In the genomic region with DNA sequence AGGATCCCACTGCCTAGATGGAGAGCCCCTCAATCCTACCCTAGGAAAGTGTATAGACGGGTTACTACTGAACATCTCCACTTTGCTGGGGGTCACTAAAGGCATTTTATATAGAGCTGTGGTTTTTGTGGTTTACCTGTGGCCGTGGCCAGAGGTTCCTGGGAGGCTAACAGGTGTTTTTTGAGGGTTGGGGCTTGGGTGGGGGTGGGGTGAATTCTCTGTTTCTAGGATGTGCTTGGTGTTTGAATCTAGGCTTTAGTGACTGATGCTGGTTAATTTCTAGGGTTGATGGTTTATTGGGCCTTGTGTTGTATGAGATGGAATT, we compare ENCODE assay signal across 12 cellular contexts. TPM values are rescaled to one million over a fixed set of nuclear protein-coding genes. Genes with fewer than 3 reads are reported as not detected.
A peak's percentile ranks its signal among the peaks of the same experiment; 100 is the strongest.
DNase-seq lines count a peak whose midpoint lies in the region; ATAC-seq, FAIRE-seq and TF ChIP-seq lines count a peak whose summit lies in the region.
"Had no signal": no experiment of that assay in that cellular context is flagged by ENCODE, and none has a peak within 500 bp of the region (broad histone marks: within the 10 kb centered on the region; RNA-seq: fewer than 3 reads in every experiment).

No MANE protein-coding gene starts in this region.

- no peaks in the 10 kb centered on the region for H4K20me1 ChIP-seq in astrocyte (ENCODE audit: insufficient read depth, low read length)

- H3K27ac ChIP-seq in breast epithelium (peak overlapping the region; percentile 84 to 97), astrocyte (ENCODE audit: low read depth, low read length) (no peak overlapping the region)

- intact Hi-C loops in breast epithelium (cut with DNase I; ENCODE audit: low total_unique reads): loop anchor here (5.0 to 10.0 kb wide), 2 partner anchors 500 to 1008 kb away; no protein-coding TSS in a partner anchor
- intact Hi-C loops in MCF 10A (cut with micrococcal nuclease): no loop called here
- intact Hi-C loops in Calu3 (cut with micrococcal nuclease; ENCODE audit: unreplicated experiment): no loop called here

- BruUV-seq in MCF 10A (replicated peaks; lab: Mats Ljungman, UMichigan) (no TSS peak), Calu3 (replicated peaks; lab: Mats Ljungman, UMichigan) (no TSS peak)

- H3K4me3 Mint-ChIP-seq in MCF 10A (ENCODE audit: unreplicated experiment) (no peak overlapping the region), astrocyte (ENCODE audit: unreplicated experiment) (peak overlapping the region; percentile 62), mesothelial cell of epicardium (peak overlapping the region; percentile 53), type B pancreatic cell (peak overlapping the region; percentile 81), Calu3 (ENCODE audit: low read depth, unreplicated experiment) (no peak overlapping the region)

- no peaks in the 10 kb centered on the region for H3K9me3 Mint-ChIP-seq in MCF 10A (ENCODE audit: unreplicated experiment)
- peaks cover 39% of the 10 kb centered on the region for H3K9me3 Mint-ChIP-seq in astrocyte (ENCODE audit: unreplicated experiment)
- no peaks in the 10 kb centered on the region for H3K9me3 Mint-ChIP-seq in mesothelial cell of epicardium
- H3K9me3 Mint-ChIP-seq in type B pancreatic cell: peaks cover 3% of the 10 kb centered on the region
- H3K9me3 Mint-ChIP-seq in Calu3 (ENCODE audit: low read depth, unreplicated experiment): no peaks in the 10 kb centered on the region

- TF ChIP-seq POLR2A in breast epithelium (IDR thresholded peaks at IDR 0.05): no peak

- H3K4me3 ChIP-seq in breast epithelium (peak overlapping the region; percentile 52 to 82 (median 71)), astrocyte (ENCODE audit: insufficient read depth, low read depth, low read length) (peak overlapping the region; percentile 31)

- POLR2A ChIA-PET in MCF 10A (lab: Yijun Ruan, JAX): no interaction called here

- peaks cover 0 to 82% of the 10 kb centered on the region in 2 donors for H3K27me3 ChIP-seq in breast epithelium
- H3K27me3 ChIP-seq in astrocyte (ENCODE audit: insufficient read depth, low read length): peaks cover 90% of the 10 kb centered on the region

- H3K4me2 ChIP-seq in astrocyte (ENCODE audit: low read length): peak overlapping the region; percentile 76

- H3K36me3 ChIP-seq in breast epithelium (no peaks in the 10 kb centered on the region), astrocyte (ENCODE audit: insufficient read depth, low read length) (no peaks in the 10 kb centered on the region)

- H3K9me3 ChIP-seq in breast epithelium: no peaks in the 10 kb centered on the region
- peaks cover 6% of the 10 kb centered on the region for H3K9me3 ChIP-seq in astrocyte (ENCODE audit: insufficient read depth, low read depth, low read length)

- FAIRE-seq in astrocyte (lab: Jason Lieb, UNC): no peak
- FAIRE-seq: H54 had no signal

- ATAC-seq in GM18519 (IDR thresholded peaks at IDR 0.05; ENCODE audit: low FRiP score, unreplicated experiment): no peak

- no peaks in the 10 kb centered on the region for H3K36me3 Mint-ChIP-seq in MCF 10A (ENCODE audit: insufficient read depth, unreplicated experiment)
- peaks cover 2% of the 10 kb centered on the region for H3K36me3 Mint-ChIP-seq in astrocyte (ENCODE audit: low read depth, unreplicated experiment)
- peaks cover 3% of the 10 kb centered on the region for H3K36me3 Mint-ChIP-seq in mesothelial cell of epicardium
- H3K36me3 Mint-ChIP-seq in type B pancreatic cell: peaks cover 3% of the 10 kb centered on the region
- H3K36me3 Mint-ChIP-seq in Calu3 (ENCODE audit: insufficient read depth, unreplicated experiment): no peaks in the 10 kb centered on the region

- TF ChIP-seq CTCF in breast epithelium (IDR thresholded peaks at IDR 0.05) (no peak), MCF 10A (IDR thresholded peaks at IDR 0.05; ENCODE audit: unreplicated experiment) (no peak), astrocyte (IDR thresholded peaks at IDR 0.05; ENCODE audit: insufficient read depth, low read depth, low read length) (no peak), mesothelial cell of epicardium (IDR thresholded peaks at IDR 0.05; ENCODE audit: unreplicated experiment) (no peak), type B pancreatic cell (conservative IDR thresholded peaks at IDR 0.05) (no peak), Calu3 (IDR thresholded peaks at IDR 0.05; ENCODE audit: unreplicated experiment) (no peak)

- DNase-seq in breast epithelium (ENCODE audit: low spot score in 2 of 2) (no peak), MCF 10A (ENCODE audit: unreplicated experiment) (no peak), astrocyte (ENCODE audit: low read depth) (no peak), mesothelial cell of epicardium (ENCODE audit: low spot score in 2 of 2, unreplicated experiment in 2 of 2) (no peak), type B pancreatic cell (ENCODE audit: extremely low spot score, unreplicated experiment) (no peak), Calu3 (no peak), UCSD-AML1 (lab: John Stamatoyannopoulos, UW; ENCODE audit: unreplicated experiment) (no peak)
- DNase-seq: posterior cingulate gyrus had no signal

- H3K4me1 ChIP-seq in breast epithelium (peaks cover 0 to 8% of the 10 kb centered on the region in 2 donors), astrocyte (ENCODE audit: insufficient read depth, low read length) (peaks cover 8% of the 10 kb centered on the region)

- CTCF ChIA-PET in MCF 10A (lab: Yijun Ruan, JAX) (interaction anchor here (1.1 to 10.1 kb wide), 5 partner anchors 9 to 521 kb away, joined by 3 to 175 read pairs (median 84); no protein-coding TSS in a partner anchor), Calu3 (lab: Charles Lee) (interaction anchor here (0.9 kb wide), 1 partner anchor 312 kb away, joined by 4 read pairs; no protein-coding TSS in a partner anchor)

- no peak overlapping the region for H3K9ac ChIP-seq in astrocyte (ENCODE audit: low read length)

- H3K27me3 Mint-ChIP-seq in MCF 10A (ENCODE audit: insufficient read depth, unreplicated experiment) (no peaks in the 10 kb centered on the region), astrocyte (ENCODE audit: low read depth, unreplicated experiment) (peaks cover 92% of the 10 kb centered on the region), mesothelial cell of epicardium (ENCODE audit: low read depth) (peaks cover 96% of the 10 kb centered on the region), type B pancreatic cell (peaks cover 96% of the 10 kb centered on the region), Calu3 (ENCODE audit: unreplicated experiment) (no peaks in the 10 kb centered on the region)

- H3K79me2 ChIP-seq in astrocyte (ENCODE audit: insufficient read depth, low read length): no peaks in the 10 kb centered on the region

- H3K4me1 Mint-ChIP-seq in MCF 10A (ENCODE audit: insufficient read depth, unreplicated experiment) (no peaks in the 10 kb centered on the region), astrocyte (ENCODE audit: low read depth, unreplicated experiment) (no peaks in the 10 kb centered on the region), mesothelial cell of epicardium (peaks cover 8% of the 10 kb centered on the region), type B pancreatic cell (ENCODE audit: unreplicated experiment) (peaks cover 17% of the 10 kb centered on the region), Calu3 (ENCODE audit: low read depth, unreplicated experiment) (no peaks in the 10 kb centered on the region)

- H2AFZ ChIP-seq in astrocyte (ENCODE audit: low read depth, low read length): no peak overlapping the region

- H3K27ac Mint-ChIP-seq in MCF 10A (ENCODE audit: low read depth, unreplicated experiment) (no peak overlapping the region), astrocyte (ENCODE audit: unreplicated experiment) (no peak overlapping the region), mesothelial cell of epicardium (no peak overlapping the region), type B pancreatic cell (no peak overlapping the region), Calu3 (ENCODE audit: unreplicated experiment) (no peak overlapping the region)

RNA-seq across cellular contexts. Expression of gene HOXD8, which starts 7.7 kb away (rescaled TPM):
- 10 to 100 TPM; 10.5 to 36.1 (median 13.8) TPM for total RNA-seq in breast epithelium
- not detected in 2 replicates for total RNA-seq in MCF 10A (2022)
- total RNA-seq in astrocyte: not detected in 2 replicates
- 0.29 to 0.58 TPM (median 0.40 TPM) in 3 replicates for total RNA-seq in mesothelial cell of epicardium
- 2.8 TPM in 1 of 2 replicates, not detected in the other for total RNA-seq in type B pancreatic cell (ENCODE audit: low replicate concordance)
- total RNA-seq in Calu3 (2022): not detected in 2 replicates
- total RNA-seq: T-helper 1 cell treated with Interleukin-12 subunit alpha and Interleukin-12 subunit beta and Interleukin-4 antibody, amounts not matched to agents 30 ng/mL and 1 ng/mL, for 36 hours had no signal

RNA-seq across cellular contexts. Expression of gene HOXD4, which starts 14.1 kb away (rescaled TPM):
- total RNA-seq in breast epithelium (1 to 10 TPM; 1.9 to 5.8 (median 5.6) TPM), MCF 10A (2022) (not detected in 2 replicates), astrocyte (not detected in 2 replicates), mesothelial cell of epicardium (0.67 to 1.4 TPM (median 1.3 TPM) in 3 replicates), type B pancreatic cell (ENCODE audit: low replicate concordance) (37.0 TPM in 1 of 2 replicates, not detected in the other), Calu3 (2022) (not detected in 2 replicates)
- total RNA-seq: NCI-H460; T-helper 1 cell treated with Interleukin-12 subunit alpha and Interleukin-12 subunit beta and Interleukin-4 antibody, amounts not matched to agents 30 ng/mL and 1 ng/mL, for 36 hours had no signal

RNA-seq across cellular contexts. Expression of gene HOXD9, which starts 14.7 kb away (rescaled TPM):
- total RNA-seq in breast epithelium (10 to 100 TPM in 1 of 3 donors, 1 to 10 TPM in 2; 2.4 to 17.0 (median 2.8) TPM), MCF 10A (2022) (not detected in 2 replicates), astrocyte (not detected in 2 replicates), mesothelial cell of epicardium (0.93 to 1.2 TPM (median 1.1 TPM) in 3 replicates), type B pancreatic cell (ENCODE audit: low replicate concordance) (0.19 and 1.5 TPM in 2 replicates), Calu3 (2022) (not detected in 2 replicates)
- total RNA-seq: NCI-H460; T-helper 1 cell treated with Interleukin-12 subunit alpha and Interleukin-12 subunit beta and Interleukin-4 antibody, amounts not matched to agents 30 ng/mL and 1 ng/mL, for 36 hours had no signal

RNA-seq across cellular contexts. Expression of gene HOXD3, which starts 19.9 kb away (rescaled TPM):
- total RNA-seq in breast epithelium (10 to 100 TPM in 1 of 3 donors, 1 to 10 TPM in 2; 4.2 to 14.4 (median 4.8) TPM), MCF 10A (2022) (not detected in 2 replicates), astrocyte (not detected in 2 replicates), mesothelial cell of epicardium (0.93 to 1.1 TPM (median 1.1 TPM) in 3 replicates), type B pancreatic cell (ENCODE audit: low replicate concordance) (25.4 TPM in 1 of 2 replicates, not detected in the other), Calu3 (2022) (not detected in 2 replicates)
- total RNA-seq: NCI-H460; T-helper 1 cell treated with Interleukin-12 subunit alpha and Interleukin-12 subunit beta and Interleukin-4 antibody, amounts not matched to agents 30 ng/mL and 1 ng/mL, for 36 hours had no signal

RNA-seq across cellular contexts. Expression of gene HOXD10, which starts 20.6 kb away (rescaled TPM):
- total RNA-seq in breast epithelium (1 to 10 TPM in 2 of 3 donors, not detected in 1; 1.6 to 5.2 TPM), MCF 10A (2022) (not detected in 2 replicates), astrocyte (not detected in 2 replicates), mesothelial cell of epicardium (3.2 to 4.1 TPM (median 3.9 TPM) in 3 replicates), type B pancreatic cell (ENCODE audit: low replicate concordance) (0.19 and 0.56 TPM in 2 replicates), Calu3 (2022) (not detected in 2 replicates)
- total RNA-seq: T-helper 1 cell treated with Interleukin-12 subunit alpha and Interleukin-12 subunit beta and Interleukin-4 antibody, amounts not matched to agents 30 ng/mL and 1 ng/mL, for 36 hours had no signal

Comparison
In these comparisons a context has a peak if more than half of its experiments do, and no peak if none do; other contexts are left out.
1. H3K4me3 Mint-ChIP-seq: peak in astrocyte (single experiment), mesothelial cell of epicardium (single experiment) and type B pancreatic cell (single experiment); none in MCF 10A (single experiment) and Calu3 (single experiment).